ENCODE assay signal across 1 cellular context in genomic region chr5:149392718-149393117, GRCh38.
TF ChIP-seq lines count a peak whose summit lies in the region.

No MANE protein-coding gene starts in this region.

TF ChIP-seq in endothelial cell of umbilical vein, 7 proteins besides CTCF, POLR2A, EP300 and RAD21:
- TF ChIP-seq MAX (IDR thresholded peaks at IDR 0.05; ENCODE audit: insufficient read depth, insufficient read length) (no peak), JUN (IDR thresholded peaks at IDR 0.05; ENCODE audit: borderline replicate concordance, insufficient read depth, insufficient read length, low read depth) (peak; percentile 1)
